In the genomic region with DNA sequence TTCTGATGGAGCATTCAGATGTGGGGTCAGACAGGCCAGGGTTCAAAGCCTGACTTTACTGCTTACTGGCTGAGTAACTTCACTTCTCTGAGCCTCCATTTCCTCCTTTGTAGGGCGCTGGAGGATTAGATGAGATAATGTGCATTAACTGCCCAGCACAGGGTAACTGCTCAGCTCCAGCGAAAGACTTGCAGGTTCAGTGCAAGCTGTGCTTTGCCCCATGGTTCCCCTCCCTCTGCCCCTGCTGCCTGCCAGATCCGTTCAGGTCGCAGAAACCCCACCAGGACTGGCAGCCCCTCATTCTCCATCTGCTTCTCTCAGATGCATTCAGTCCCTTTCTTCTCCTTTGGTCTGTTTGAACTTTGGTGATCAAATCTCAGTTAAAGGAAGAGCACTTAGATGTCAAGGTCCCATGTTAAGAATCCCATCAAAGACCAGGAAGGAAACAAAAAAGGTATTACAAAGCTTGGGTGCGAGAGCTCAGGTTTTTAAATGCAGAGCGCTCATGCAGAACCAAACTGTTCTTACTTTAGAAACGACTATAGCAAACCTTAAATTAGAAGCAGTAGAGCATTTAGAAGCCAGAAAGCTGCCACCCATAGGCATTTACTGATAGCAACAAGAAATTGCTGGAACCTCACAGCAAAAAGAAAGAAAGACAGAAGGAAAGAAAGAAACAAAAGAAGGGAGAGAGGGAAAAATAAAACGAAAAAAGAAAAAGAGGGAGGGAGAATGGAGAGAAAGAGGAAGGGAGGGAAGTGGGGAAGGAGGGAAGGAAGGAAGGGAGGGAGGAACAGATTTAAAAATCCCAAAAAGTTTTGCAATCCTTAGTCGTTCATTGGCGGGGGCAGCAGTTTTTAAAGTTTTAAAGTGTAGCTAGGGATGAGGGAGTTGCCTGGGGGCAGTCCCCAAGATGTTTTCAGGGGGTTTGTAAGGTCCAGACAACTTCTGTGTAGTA, we compare ENCODE assay signal across 16 cellular contexts. TPM values are rescaled to one million over a fixed set of nuclear protein-coding genes. Genes with fewer than 3 reads are reported as not detected.
DNase-seq lines count a peak whose midpoint lies in the region; ATAC-seq, FAIRE-seq and TF ChIP-seq lines count a peak whose summit lies in the region.
"Had no signal": no experiment of that assay in that cellular context is flagged by ENCODE, and none has a peak within 500 bp of the region (broad histone marks: within the 10 kb centered on the region; RNA-seq: fewer than 3 reads in every experiment).

No MANE protein-coding gene starts in this region.

- intact Hi-C loops in heart left ventricle (cut with DNase I) (no loop called here), left ventricle myocardium superior (cut with micrococcal nuclease) (no loop called here), kidney (cut with DNase I) (no loop called here)

- H3K9ac ChIP-seq in kidney (ENCODE audit: low read length in 2 of 2) = no peak overlapping the region
- H3K9ac ChIP-seq: GM23248 had no signal

- ATAC-seq in heart left ventricle (no peak), left ventricle myocardium superior (no peak), HG02884 (IDR thresholded peaks at IDR 0.05; ENCODE audit: unreplicated experiment) (peak; percentile 47)
- ATAC-seq: SK-N-SH treated with all-trans-retinoic acid at 6 μM for 48 hours had no signal

- TF ChIP-seq CTCF in heart left ventricle (IDR thresholded peaks at IDR 0.05) (no peak), kidney (IDR thresholded peaks at IDR 0.05; ENCODE audit: borderline replicate concordance, extremely low read depth, insufficient read depth) (no peak)

- WGBS in heart left ventricle, 4 donors = 35 to 42% (median 37%) methylated on average over 10 of the region's 10 CpGs
- WGBS in thymus = 47% methylated on average over 10 of the region's 10 CpGs

- no peaks in the 10 kb centered on the region for H3K9me3 ChIP-seq in heart left ventricle
- no peaks in the 10 kb centered on the region for H3K9me3 ChIP-seq in thymus (ENCODE audit: control insufficient read depth)
- no peaks in the 10 kb centered on the region for H3K9me3 ChIP-seq in kidney (ENCODE audit: control insufficient read depth in 1 of 2, low read length in 2 of 2)
- H3K9me3 ChIP-seq: Peyer's patch, uterus had no signal

- H3K4me1 ChIP-seq in heart left ventricle (peaks cover 13 to 99% (median 83%) of the 10 kb centered on the region in 12 donors), thymus (ENCODE audit: control insufficient read depth, insufficient read depth, low read length) (peaks cover 9% of the 10 kb centered on the region), kidney (ENCODE audit: control insufficient read depth in 1 of 2, insufficient read depth in 1 of 2, low read depth in 1 of 2, low read length in 2 of 2) (peaks cover 14% of the 10 kb centered on the region in 2 donors)
- H3K4me1 ChIP-seq: uterus had no signal

- H3K36me3 ChIP-seq in heart left ventricle = peaks cover 0 to 8% (median under 1%) of the 10 kb centered on the region in 9 donors
- no peaks in the 10 kb centered on the region for H3K36me3 ChIP-seq in thymus (ENCODE audit: control insufficient read depth, insufficient read depth)
- H3K36me3 ChIP-seq in kidney (ENCODE audit: control insufficient read depth in 1 of 2, insufficient read depth in 2 of 2, low read length in 2 of 2) = no peaks in the 10 kb centered on the region
- H3K36me3 ChIP-seq: Peyer's patch, uterus had no signal

- FAIRE-seq in kidney (lab: Jason Lieb, UNC) = no peak

- H3K4me3 ChIP-seq in heart left ventricle (no peak overlapping the region), thymus (ENCODE audit: low read length) (no peak overlapping the region), kidney (ENCODE audit: low read length in 2 of 2) (no peak overlapping the region)
- H3K4me3 ChIP-seq: GM23248, Peyer's patch, uterus had no signal

- TF ChIP-seq POLR2A in heart left ventricle (IDR thresholded peaks at IDR 0.05) = no peak

- no peaks in the 10 kb centered on the region for H3K27me3 ChIP-seq in heart left ventricle
- H3K27me3 ChIP-seq in thymus (ENCODE audit: control insufficient read depth, insufficient read depth) = no peaks in the 10 kb centered on the region
- H3K27me3 ChIP-seq: Peyer's patch, uterus had no signal

- DNase-seq in heart left ventricle (no peak), left ventricle myocardium superior (no peak), epithelial cell of prostate (ENCODE audit: low read depth, low spot score) (no peak), pons (ENCODE audit: low spot score) (no peak), kidney (no peak), NCI-H2081 (lab: John Stamatoyannopoulos, UW) (no peak)
- DNase-seq: activated CD4-positive, alpha-beta T cell treated with anti-CD3 and anti-CD28 coated beads, Interleukin-2, amount 10 ng/mL, durations not matched to agents 7 days and 5 days; GM23248; NCI-H1092; NCI-H2171 treated with DMSO at 0.1 percent for 48 hours; NCI-H774; Peyer's patch; uterus had no signal

- H3K27ac ChIP-seq in heart left ventricle (peak overlapping the region; percentile 26 to 86 (median 80)), epithelial cell of prostate (peak overlapping the region; percentile 92), thymus (ENCODE audit: low read depth) (peak overlapping the region; percentile 43), kidney (ENCODE audit: low read depth in 2 of 2, low read length in 2 of 2) (no peak overlapping the region)
- H3K27ac ChIP-seq: GM23248, Peyer's patch, uterus had no signal

RNA-seq across cellular contexts. Expression of a gene that starts 23.5 kb away (rescaled TPM):
- total RNA-seq in heart left ventricle (10 to 100 TPM; 30.4 to 57.7 (median 45.0) TPM), left ventricle myocardium superior (48.9 TPM), kidney (14.8 TPM)
- polyA plus RNA-seq in heart left ventricle (10 to 100 TPM; 32.2 to 49.5 TPM), thymus (12.6 TPM), kidney (ENCODE audit: insufficient read depth, low read depth, low replicate concordance) (4.8 TPM)
- total RNA-seq: activated CD4-positive, alpha-beta T cell treated with anti-CD3 and anti-CD28 coated beads, Interleukin-2, amount 10 ng/mL, durations not matched to agents 7 days and 5 days had no signal

RNA-seq across cellular contexts. Expression of a gene that starts 50.1 kb away (rescaled TPM):
- 10 to 100 TPM in 5 of 9 donors, 1 to 10 TPM in 4; 6.7 to 14.0 (median 10.2) TPM for total RNA-seq in heart left ventricle
- 1 to 10 TPM; 5.1 to 6.8 TPM for polyA plus RNA-seq in heart left ventricle
- total RNA-seq in left ventricle myocardium superior = 8.9 TPM
- polyA plus RNA-seq in thymus = 9.5 TPM
- total RNA-seq in kidney = 16.9 TPM
- 7.6 TPM for polyA plus RNA-seq in kidney (ENCODE audit: insufficient read depth, low read depth, low replicate concordance)

Comparison
In these comparisons a context has a peak if more than half of its experiments do, and no peak if none do; other contexts are left out.
1. H3K27ac ChIP-seq: peak in heart left ventricle (12 of 12), epithelial cell of prostate (single experiment) and thymus (single experiment); none in kidney (0 of 2).